In the genomic region with DNA sequence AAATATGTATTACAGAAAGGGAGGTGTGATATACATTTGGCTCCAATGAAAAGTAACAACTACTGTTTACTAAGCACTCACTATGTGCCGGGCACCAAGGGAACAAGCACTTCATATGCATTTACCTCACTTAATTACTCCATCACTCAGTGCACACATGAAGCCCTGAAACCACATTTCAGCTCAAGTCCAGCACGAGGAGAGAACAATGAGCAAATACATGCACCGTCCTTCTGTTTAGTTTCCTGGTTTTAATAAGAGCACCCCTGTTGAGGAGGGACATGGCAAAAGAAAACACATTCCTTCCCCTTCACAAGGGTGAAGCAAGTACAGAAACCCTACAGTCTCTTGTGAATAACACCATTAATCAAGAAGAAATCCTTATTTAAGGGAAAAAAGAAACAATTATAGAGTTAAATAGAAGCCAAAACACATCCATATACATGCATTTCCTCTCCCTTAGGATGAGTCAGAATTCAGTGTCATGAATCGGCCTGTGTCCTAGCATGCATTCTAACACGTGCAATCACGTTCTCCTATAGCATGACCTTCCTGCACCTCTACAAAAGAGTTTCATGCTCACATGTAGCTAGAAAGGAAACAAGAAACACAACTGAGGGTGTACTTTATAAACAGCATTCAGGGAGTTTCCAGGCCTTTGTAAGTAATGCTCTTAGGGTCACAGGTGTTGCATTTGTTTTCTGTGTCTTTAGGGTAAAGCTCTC, we compare ENCODE assay signal across 11 cellular contexts.
DNase-seq lines count a peak whose midpoint lies in the region; ATAC-seq and TF ChIP-seq lines count a peak whose summit lies in the region.
"Had no signal": no experiment of that assay in that cellular context is flagged by ENCODE, and none has a peak within 500 bp of the region (broad histone marks: within the 10 kb centered on the region; RNA-seq: fewer than 3 reads in every experiment).

No MANE protein-coding gene starts in this region.

- H3K27ac ChIP-seq in foreskin keratinocyte: peak overlapping the region; percentile 31
- H3K27ac ChIP-seq: BLaER1, VCaP had no signal

- ATAC-seq in GM21390 (IDR thresholded peaks at IDR 0.05; ENCODE audit: unreplicated experiment): peak; percentile 50
- peak; percentile 99 for ATAC-seq in foreskin keratinocyte
- ATAC-seq in HG03045 (IDR thresholded peaks at IDR 0.05; ENCODE audit: unreplicated experiment): no peak

- no peak for TF ChIP-seq CTCF in foreskin keratinocyte (conservative IDR thresholded peaks at IDR 0.05)

- peaks cover 13% of the 10 kb centered on the region for H3K4me1 ChIP-seq in foreskin keratinocyte

- no peaks in the 10 kb centered on the region for H3K27me3 ChIP-seq in foreskin keratinocyte
- H3K27me3 ChIP-seq: BLaER1 had no signal

- DNase-seq in DMS153 (lab: John Stamatoyannopoulos, UW): peak; percentile 98
- DNase-seq in NCI-H69 (lab: John Stamatoyannopoulos, UW): peak; percentile 94
- peak; percentile 68 to 83 for DNase-seq in foreskin keratinocyte
- DNase-seq in stimulated activated CD4-positive, alpha-beta T cell treated with anti-CD3 and anti-CD28 coated beads, Interleukin-2, amount 100 ng/mL, for 24 hours: no peak
- DNase-seq in stimulated activated CD4-positive, alpha-beta T cell treated with anti-CD3 and anti-CD28 coated beads, Interleukin-12 subunit alpha, Interleukin-12 subunit beta, amount 100 ng/mL, for 4 hours: no peak
- no peak for DNase-seq in activated naive CD4-positive, alpha-beta T cell treated with Interleukin-2 at 50 U/mL for 16 hours
- DNase-seq: NCI-H446 treated with DMSO at 0.1 percent for 48 hours had no signal

Comparison
In these comparisons a context has a peak if more than half of its experiments do, and no peak if none do; other contexts are left out.
1. DNase-seq: peak in DMS153 (single experiment), NCI-H69 (single experiment) and foreskin keratinocyte (2 of 2); none in stimulated activated CD4-positive, alpha-beta T cell treated with anti-CD3 and anti-CD28 coated beads, Interleukin-2, amount 100 ng/mL, for 24 hours (0 of 2), stimulated activated CD4-positive, alpha-beta T cell treated with anti-CD3 and anti-CD28 coated beads, Interleukin-12 subunit alpha, Interleukin-12 subunit beta, amount 100 ng/mL, for 4 hours (single experiment) and activated naive CD4-positive, alpha-beta T cell treated with Interleukin-2 at 50 U/mL for 16 hours (single experiment).